Comparison of ENCODE assay signal across 9 cellular contexts in the genomic region with DNA sequence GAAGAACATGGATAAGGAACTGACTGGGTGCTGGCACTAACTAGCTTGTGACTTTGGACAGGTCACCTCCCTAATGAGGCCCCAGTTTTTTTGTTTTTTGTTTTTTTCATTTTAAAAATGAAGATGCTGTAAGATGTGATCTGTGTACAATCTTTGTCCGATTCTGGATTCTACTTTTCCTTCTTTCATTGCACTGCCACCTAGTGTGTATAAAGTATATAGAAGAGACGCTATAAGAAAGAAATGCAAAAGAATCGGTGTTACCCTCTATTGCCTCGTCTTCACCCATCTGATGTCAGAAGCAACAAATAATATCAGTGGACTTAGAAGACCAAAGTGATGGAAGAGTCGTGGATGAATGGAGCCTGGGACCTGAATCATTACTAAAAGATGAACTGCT. TPM values are rescaled to one million over a fixed set of nuclear protein-coding genes. Genes with fewer than 3 reads are reported as not detected.
DNase-seq lines count a peak whose midpoint lies in the region; ATAC-seq lines count a peak whose summit lies in the region.
"Had no signal": no experiment of that assay in that cellular context is flagged by ENCODE, and none has a peak within 500 bp of the region (broad histone marks: within the 10 kb centered on the region; RNA-seq: fewer than 3 reads in every experiment).

No MANE protein-coding gene starts in this region.

- DNase-seq in AML-193 (lab: John Stamatoyannopoulos, UW) (peak; percentile 7 to 34), SK-MEL-5 (ENCODE audit: low read depth, low spot score) (peak; percentile 42), left kidney (ENCODE audit: low read depth, low spot score) (peak; percentile 10), glomerular visceral epithelial cell (ENCODE audit: extremely low spot score) (no peak), UCSD-AML1 (lab: John Stamatoyannopoulos, UW; ENCODE audit: unreplicated experiment) (no peak)
- DNase-seq in stimulated activated effector memory CD8-positive, alpha-beta T cell treated with anti-CD3 and anti-CD28 coated beads, Interleukin-12 subunit alpha, Interleukin-12 subunit beta, amount 100 ng/mL, for 72 hours (ENCODE audit: low spot score in 2 of 2), result no peak
- DNase-seq: activated T-cell treated with anti-CD3 and anti-CD28 coated beads, Interleukin-2, amount 50 U/mL, for 4 hours had no signal

- in situ Hi-C loops in SK-MEL-5 (cut with HindIII; ENCODE audit: low pct_unique_long_range_greater_than_20kb, low sequenced_read_pairs), result no loop called here

- H3K4me1 Mint-ChIP-seq in stimulated activated effector memory CD8-positive, alpha-beta T cell treated with anti-CD3 and anti-CD28 coated beads, Interleukin-12 subunit alpha, Interleukin-12 subunit beta, amount 100 ng/mL, for 72 hours, result peaks cover 10% of the 10 kb centered on the region

- no peaks in the 10 kb centered on the region for H3K9me3 Mint-ChIP-seq in stimulated activated effector memory CD8-positive, alpha-beta T cell treated with anti-CD3 and anti-CD28 coated beads, Interleukin-12 subunit alpha, Interleukin-12 subunit beta, amount 100 ng/mL, for 72 hours

- H3K36me3 Mint-ChIP-seq in stimulated activated effector memory CD8-positive, alpha-beta T cell treated with anti-CD3 and anti-CD28 coated beads, Interleukin-12 subunit alpha, Interleukin-12 subunit beta, amount 100 ng/mL, for 72 hours, result no peaks in the 10 kb centered on the region

- no peak overlapping the region for H3K4me3 Mint-ChIP-seq in stimulated activated effector memory CD8-positive, alpha-beta T cell treated with anti-CD3 and anti-CD28 coated beads, Interleukin-12 subunit alpha, Interleukin-12 subunit beta, amount 100 ng/mL, for 72 hours
- H3K4me3 Mint-ChIP-seq: activated T-cell treated with anti-CD3 and anti-CD28 coated beads, Interleukin-2, amount 50 U/mL, for 4 hours had no signal

- no peak overlapping the region for H3K27ac Mint-ChIP-seq in stimulated activated effector memory CD8-positive, alpha-beta T cell treated with anti-CD3 and anti-CD28 coated beads, Interleukin-12 subunit alpha, Interleukin-12 subunit beta, amount 100 ng/mL, for 72 hours

- peak; percentile 69 for ATAC-seq in GM18858 (IDR thresholded peaks at IDR 0.05; ENCODE audit: unreplicated experiment)
- no peak for ATAC-seq in HG03460 (IDR thresholded peaks at IDR 0.05; ENCODE audit: unreplicated experiment)
- no peak for ATAC-seq in stimulated activated effector memory CD8-positive, alpha-beta T cell treated with anti-CD3 and anti-CD28 coated beads, Interleukin-12 subunit alpha, Interleukin-12 subunit beta, amount 100 ng/mL, for 72 hours

RNA-seq across cellular contexts. Expression of a gene that starts 58.6 kb away (rescaled TPM):
- total RNA-seq in SK-MEL-5 (2014; rRNA removed; shearing (Covaris generic)), result not detected in 2 replicates
- not detected in 2 replicates for polyA plus RNA-seq in SK-MEL-5 (2015; cell fraction: cytosol; rRNA removed)
- polyA plus RNA-seq in SK-MEL-5 (2015; cell fraction: nucleus; rRNA removed), result not detected in 2 replicates

Comparison
In these comparisons a context has a peak if more than half of its experiments do, and no peak if none do; other contexts are left out.
1. DNase-seq: peak in AML-193 (2 of 2), SK-MEL-5 (single experiment) and left kidney (single experiment); none in glomerular visceral epithelial cell (single experiment), UCSD-AML1 (single experiment) and stimulated activated effector memory CD8-positive, alpha-beta T cell treated with anti-CD3 and anti-CD28 coated beads, Interleukin-12 subunit alpha, Interleukin-12 subunit beta, amount 100 ng/mL, for 72 hours (0 of 2).